2 cellular contexts compared by ENCODE assay signal in genomic region chr19:2713170-2713569, GRCh38. TPM values are rescaled to one million over a fixed set of nuclear protein-coding genes. Genes with fewer than 3 reads are reported as not detected.
"Had no signal": no experiment of that assay in that cellular context is flagged by ENCODE, and none has a peak within 500 bp of the region (broad histone marks: within the 10 kb centered on the region; RNA-seq: fewer than 3 reads in every experiment).

No MANE protein-coding gene starts in this region.

RNA-seq across cellular contexts. Expression of gene DIRAS1, which starts 8.0 kb away (rescaled TPM):
- total RNA-seq: HT-29, HT1080 had no signal

RNA-seq across cellular contexts. Expression of gene GNG7, which starts 10.7 kb away (rescaled TPM):
- total RNA-seq: HT1080 had no signal
